In the genomic region with DNA sequence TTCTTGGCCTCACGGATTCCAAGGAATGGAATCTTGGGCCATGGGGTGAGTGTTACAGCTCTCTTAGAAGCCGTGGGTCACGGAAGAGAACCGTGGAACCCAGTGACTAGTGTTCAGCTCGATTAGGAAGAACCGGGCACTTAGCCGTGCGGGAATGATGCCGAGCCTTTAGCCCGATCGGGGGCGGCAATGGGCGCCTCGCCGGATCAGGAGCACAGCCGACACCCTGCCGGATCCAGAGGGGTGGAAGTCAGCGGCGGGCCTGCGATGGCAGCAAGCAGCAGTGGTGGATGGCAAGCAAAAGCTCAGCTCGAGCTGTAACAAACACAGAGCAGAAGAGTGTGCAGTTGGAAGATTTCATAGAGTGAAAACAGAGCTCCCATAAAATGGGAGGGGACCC, we compare ENCODE assay signal across 1 cellular context.
TF ChIP-seq lines count a peak whose summit lies in the region.

No MANE protein-coding gene starts in this region.

TF ChIP-seq in A549, 52 proteins besides CTCF, POLR2A, EP300 and RAD21 (continued from another document):
- no peak for TF ChIP-seq POLR2AphosphoS2 (conservative IDR thresholded peaks at IDR 0.05; ENCODE audit: low read length)
